Comparison of ENCODE assay signal across 30 cellular contexts in the genomic region with DNA sequence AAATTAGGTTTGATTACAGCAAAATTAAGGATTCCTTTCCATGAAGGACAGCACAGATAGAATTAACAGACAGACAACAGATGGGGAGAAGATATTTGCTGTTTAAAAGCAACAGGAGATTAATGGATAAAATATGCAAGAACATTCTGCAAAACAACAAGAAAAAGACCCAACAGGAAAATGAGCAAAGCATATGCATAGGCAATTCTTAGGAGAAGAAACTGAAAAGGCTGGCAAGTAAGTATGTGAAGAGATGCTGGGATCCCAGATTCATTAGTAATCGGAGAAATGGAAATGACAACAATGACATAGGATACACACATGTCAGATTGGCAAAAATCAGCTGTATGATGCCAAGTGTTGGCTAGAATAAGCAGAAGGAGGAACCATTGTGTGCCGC. TPM values are rescaled to one million over a fixed set of nuclear protein-coding genes. Genes with fewer than 3 reads are reported as not detected.
DNase-seq lines count a peak whose midpoint lies in the region; ATAC-seq, FAIRE-seq and TF ChIP-seq lines count a peak whose summit lies in the region.
"Had no signal": no experiment of that assay in that cellular context is flagged by ENCODE, and none has a peak within 500 bp of the region (broad histone marks: within the 10 kb centered on the region; RNA-seq: fewer than 3 reads in every experiment).

No MANE protein-coding gene starts in this region.

- no peak for TF ChIP-seq CTCF in A549 (IDR thresholded peaks at IDR 0.05)

- DNase-seq in A549 (ENCODE audit: low read depth in 1 of 2, low spot score in 1 of 2) (no peak), GM19239 (ENCODE audit: insufficient read length, low spot score) (no peak), germinal center (ENCODE audit: low spot score) (no peak)
- DNase-seq: 8988T; ACHN; AML-193; BE2C; C1 segment of cervical spinal cord; Caco-2; Calu3; CD4-positive, alpha-beta memory T cell; CD4-positive, alpha-beta T cell; CD4-positive, CD25-positive, alpha-beta regulatory T cell; CD8-positive, alpha-beta memory T cell; CD8-positive, alpha-beta T cell; COR-L47; DMS 273 treated with DMSO at 0.1 percent for 48 hours; DMS153; DMS53; DMS79; DMS79 treated with DMSO at 0.1 percent for 48 hours; DND-41; EL had no signal

- H3K4me1 ChIP-seq in A549 = no peaks in the 10 kb centered on the region
- H3K4me1 ChIP-seq: BE2C, BLaER1, Caco-2 had no signal

- no peaks in the 10 kb centered on the region for H3K9me3 ChIP-seq in A549
- H3K9me3 ChIP-seq: BE2C, Caco-2 had no signal

- POLR2A ChIA-PET in A549 (lab: Yijun Ruan, JAX) = no interaction called here

- H3K4me2 ChIP-seq in A549 = no peak overlapping the region
- H3K4me2 ChIP-seq: BLaER1; BLaER1 treated with 17β-estradiol and CSF1 and Interleukin-3, amounts not matched to agents 10 nM and 100 nM had no signal

- TF ChIP-seq RAD21 in A549 (conservative IDR thresholded peaks at IDR 0.05 in 1 of 2, IDR thresholded peaks at IDR 0.05 in 1 of 2) = no peak

- TF ChIP-seq EP300 in A549 (IDR thresholded peaks at IDR 0.05) = no peak

- FAIRE-seq in A549 (lab: Jason Lieb, UNC) = peak; percentile 81
- FAIRE-seq in GM19239 (lab: Jason Lieb, UNC) = peak; percentile 81
- FAIRE-seq: A204.1, D721Med had no signal

- 80% methylated on average over 2 of the region's 2 CpGs for WGBS in A549 (ENCODE audit: missing lambda C conversion rate)

- CTCF ChIA-PET in A549 (lab: Yijun Ruan, JAX) = no interaction called here

- no peak for TF ChIP-seq POLR2A in A549 (IDR thresholded peaks at IDR 0.05; ENCODE audit: low read length)

- no peak overlapping the region for H3K4me3 ChIP-seq in A549
- H3K4me3 ChIP-seq: BLaER1; BLaER1 treated with 17β-estradiol and CSF1 and Interleukin-3, amounts not matched to agents 10 nM and 100 nM had no signal

- no peak overlapping the region for H3K27ac ChIP-seq in A549
- H3K27ac ChIP-seq: 22Rv1; BLaER1; BLaER1 treated with 17β-estradiol and CSF1 and Interleukin-3, amounts not matched to agents 10 nM and 100 nM; C4-2B had no signal

- no peak for ATAC-seq in A549
- ATAC-seq in HG02798 (IDR thresholded peaks at IDR 0.05; ENCODE audit: poor library complexity, unreplicated experiment) = no peak
- ATAC-seq: CD8-positive, alpha-beta T cell had no signal

TF ChIP-seq in A549, 52 proteins besides CTCF, POLR2A, EP300 and RAD21:
- TF ChIP-seq, protein P1, sequence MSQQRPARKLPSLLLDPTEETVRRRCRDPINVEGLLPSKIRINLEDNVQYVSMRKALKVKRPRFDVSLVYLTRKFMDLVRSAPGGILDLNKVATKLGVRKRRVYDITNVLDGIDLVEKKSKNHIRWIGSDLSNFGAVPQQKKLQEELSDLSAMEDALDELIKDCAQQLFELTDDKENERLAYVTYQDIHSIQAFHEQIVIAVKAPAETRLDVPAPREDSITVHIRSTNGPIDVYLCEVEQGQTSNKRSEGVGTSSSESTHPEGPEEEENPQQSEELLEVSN (IDR thresholded peaks at IDR 0.05; ENCODE audit: borderline replicate concordance, low read depth) = no peak
- no peak for TF ChIP-seq HDAC2 (IDR thresholded peaks at IDR 0.05)
- TF ChIP-seq ZSCAN20 (CRISPR knock-in tag; IDR thresholded peaks at IDR 0.05) = no peak
- TF ChIP-seq ESRRA (IDR thresholded peaks at IDR 0.05; ENCODE audit: borderline replicate concordance, low read length) = no peak
- TF ChIP-seq HOXB5 (CRISPR knock-in tag; IDR thresholded peaks at IDR 0.05) = no peak
- no peak for TF ChIP-seq SMC3 (IDR thresholded peaks at IDR 0.05)
- TF ChIP-seq HOXB13 (CRISPR knock-in tag; IDR thresholded peaks at IDR 0.05; ENCODE audit: low read depth) = no peak
- TF ChIP-seq TP53 (CRISPR knock-in tag; IDR thresholded peaks at IDR 0.05) = no peak
- no peak for TF ChIP-seq FOSL2 (IDR thresholded peaks at IDR 0.05)
- no peak for TF ChIP-seq FOSL2 (CRISPR knock-in tag; IDR thresholded peaks at IDR 0.05)

RNA-seq across cellular contexts. Expression of a gene that starts 27.5 kb away (rescaled TPM):
- polyA plus RNA-seq in A549 (2011; rRNA removed) (110 and 142 TPM in 2 replicates), A549 (2017; fragmentation: RNase III; extraction: RNeasy Plus Mini Kit Qiagen cat#74134 plus additional on column Dnase treatment) (94.6 to 121 TPM (median 104 TPM) in 3 replicates)
- polyA plus RNA-seq in A549 (2012; cell fraction: cytosol; rRNA removed) = 27.0 and 27.1 TPM in 2 replicates
- polyA plus RNA-seq in A549 (2012; cell fraction: nucleus; rRNA removed) = 6.8 and 14.5 TPM in 2 replicates
- 34.7 and 37.6 TPM in 2 replicates for polyA minus RNA-seq in A549 (2011; rRNA and poly(A)+ RNA removed)

RNA-seq across cellular contexts. Expression of a gene that starts 57.1 kb away (rescaled TPM):
- polyA plus RNA-seq in A549 (2011; rRNA removed) (65.3 and 66.5 TPM in 2 replicates), A549 (2017; fragmentation: RNase III; extraction: RNeasy Plus Mini Kit Qiagen cat#74134 plus additional on column Dnase treatment) (41.8 to 58.3 TPM (median 50.5 TPM) in 3 replicates)
- 42.4 and 52.0 TPM in 2 replicates for polyA plus RNA-seq in A549 (2012; cell fraction: cytosol; rRNA removed)
- 65.3 and 66.7 TPM in 2 replicates for polyA plus RNA-seq in A549 (2012; cell fraction: nucleus; rRNA removed)
- polyA minus RNA-seq in A549 (2011; rRNA and poly(A)+ RNA removed) = 67.2 and 68.7 TPM in 2 replicates
